Comparison of ENCODE assay signal across 1 cellular context in genomic region chr3:195440379-195440778, GRCh38.
TF ChIP-seq lines count a peak whose summit lies in the region.

No MANE protein-coding gene starts in this region.

TF ChIP-seq in endothelial cell of umbilical vein, 7 proteins besides CTCF, POLR2A, EP300 and RAD21:
- no peak for TF ChIP-seq MYC (IDR thresholded peaks at IDR 0.05; ENCODE audit: low read depth, low read length)
- no peak for TF ChIP-seq EZH2 (IDR thresholded peaks at IDR 0.05; ENCODE audit: borderline replicate concordance, low read depth, low read length, severe bottlenecking)
- no peak for TF ChIP-seq MAX (IDR thresholded peaks at IDR 0.05; ENCODE audit: insufficient read depth, insufficient read length)
- TF ChIP-seq FOS (IDR thresholded peaks at IDR 0.05; ENCODE audit: borderline replicate concordance, insufficient read depth, low read length) = no peak
- TF ChIP-seq POLR2AphosphoS5 (IDR thresholded peaks at IDR 0.05; ENCODE audit: insufficient read depth, low read depth, low read length) = no peak
